In the genomic region with DNA sequence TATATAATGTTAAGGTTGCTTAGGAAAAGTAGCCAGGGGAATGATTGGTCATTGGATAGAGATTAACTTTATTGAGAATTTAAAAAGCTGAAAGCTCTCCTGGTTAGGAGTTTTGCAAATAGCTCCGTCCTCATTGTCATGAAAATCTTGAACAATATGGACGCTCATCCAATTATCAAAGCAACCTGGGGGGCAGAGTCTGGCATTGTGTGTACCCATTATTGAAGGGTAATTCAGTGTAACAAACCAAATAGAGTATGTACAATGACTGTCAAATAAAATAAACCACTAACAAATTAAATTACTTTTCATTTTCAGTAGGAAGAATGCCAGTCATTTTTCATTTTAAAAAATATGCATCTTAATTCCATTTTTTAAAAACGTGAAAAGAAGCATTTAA, we compare ENCODE assay signal across 24 cellular contexts.
DNase-seq lines count a peak whose midpoint lies in the region; ATAC-seq and TF ChIP-seq lines count a peak whose summit lies in the region.
"Had no signal": no experiment of that assay in that cellular context is flagged by ENCODE, and none has a peak within 500 bp of the region (broad histone marks: within the 10 kb centered on the region; RNA-seq: fewer than 3 reads in every experiment).

No MANE protein-coding gene starts in this region.

- no peak for TF ChIP-seq POLR2A in adrenal gland (IDR thresholded peaks at IDR 0.05)

- H4K20me1 ChIP-seq in GM23338 (replicated peaks; ENCODE audit: insufficient read depth) = no peaks in the 10 kb centered on the region
- H4K20me1 ChIP-seq: BLaER1 had no signal

- H3K4me3 ChIP-seq in GM23338 = no peak overlapping the region
- no peak overlapping the region for H3K4me3 ChIP-seq in HAP-1
- no peak overlapping the region for H3K4me3 ChIP-seq in adrenal gland
- H3K4me3 ChIP-seq in WERI-Rb-1 (ENCODE audit: low read depth, low read length) = no peak overlapping the region
- H3K4me3 ChIP-seq: BLaER1, GM12878 had no signal

- no peak overlapping the region for H2AFZ ChIP-seq in GM23338

- H3K27me3 ChIP-seq in GM23338 (ENCODE audit: insufficient read depth) = no peaks in the 10 kb centered on the region
- no peaks in the 10 kb centered on the region for H3K27me3 ChIP-seq in HAP-1 (ENCODE audit: low read depth)
- no peaks in the 10 kb centered on the region for H3K27me3 ChIP-seq in adrenal gland
- H3K27me3 ChIP-seq in WERI-Rb-1 (ENCODE audit: insufficient read depth, low read depth, severe bottlenecking) = no peaks in the 10 kb centered on the region
- H3K27me3 ChIP-seq: BE2C, BLaER1 had no signal

- no peak overlapping the region for H3K27ac Mint-ChIP-seq in GM23338
- H3K27ac Mint-ChIP-seq in brain = peak overlapping the region in 4 of 5 experiments; percentile 6 to 95 (median 65)
- H3K27ac Mint-ChIP-seq: CD14-positive monocyte; CD4-positive, alpha-beta memory T cell; CD4-positive, CD25-positive, alpha-beta regulatory T cell; CD8-positive, alpha-beta memory T cell had no signal

- peaks cover 12% of the 10 kb centered on the region for H3K4me1 ChIP-seq in GM23338 (ENCODE audit: insufficient read depth)
- H3K4me1 ChIP-seq in HAP-1 = peaks cover 30% of the 10 kb centered on the region
- no peaks in the 10 kb centered on the region for H3K4me1 ChIP-seq in adrenal gland (replicated peaks in 1 of 2)
- H3K4me1 ChIP-seq: BLaER1 had no signal

- in situ Hi-C loops in HAP-1 (cut with MboI; ENCODE audit: low sequenced_read_pairs) = no loop called here

- H3K9me3 Mint-ChIP-seq in GM23338 (no peaks in the 10 kb centered on the region), brain (peaks cover 3 to 14% (median 8%) of the 10 kb centered on the region in 5 experiments)
- H3K9me3 Mint-ChIP-seq: CD14-positive monocyte; CD4-positive, alpha-beta memory T cell; CD8-positive, alpha-beta memory T cell had no signal

- H3F3A ChIP-seq in GM23338 (replicated peaks; ENCODE audit: low read depth) = no peaks in the 10 kb centered on the region

- no peak overlapping the region for H3K4me3 Mint-ChIP-seq in GM23338
- H3K4me3 Mint-ChIP-seq in brain = no peak overlapping the region
- H3K4me3 Mint-ChIP-seq: CD14-positive monocyte; CD4-positive, alpha-beta memory T cell; CD4-positive, CD25-positive, alpha-beta regulatory T cell; CD8-positive, alpha-beta memory T cell had no signal

- H3K4me1 Mint-ChIP-seq in GM23338 (peaks cover 18% of the 10 kb centered on the region), brain (peaks cover 22% of the 10 kb centered on the region)
- H3K4me1 Mint-ChIP-seq: CD14-positive monocyte; CD4-positive, alpha-beta memory T cell had no signal

- WGBS in adrenal gland, 4 donors = 65 to 67% (median 65%) methylated on average over 3 of the region's 3 CpGs

- H3K9me3 ChIP-seq in HAP-1 (no peaks in the 10 kb centered on the region), adrenal gland (replicated peaks in 1 of 3) (no peaks in the 10 kb centered on the region), WERI-Rb-1 (ENCODE audit: severe bottlenecking) (no peaks in the 10 kb centered on the region)
- H3K9me3 ChIP-seq: BE2C, BLaER1 had no signal

- H3K27ac ChIP-seq in GM23338 (ENCODE audit: low read depth) (no peak overlapping the region), adrenal gland (no peak overlapping the region), WERI-Rb-1 (no peak overlapping the region)
- H3K27ac ChIP-seq: BLaER1 had no signal

- TF ChIP-seq CTCF in GM23338 (conservative IDR thresholded peaks at IDR 0.05; ENCODE audit: low read depth in 2 of 2) (no peak), brain (conservative IDR thresholded peaks at IDR 0.05) (no peak), adrenal gland (IDR thresholded peaks at IDR 0.05) (no peak), WERI-Rb-1 (IDR thresholded peaks at IDR 0.05; ENCODE audit: low read depth, low read length) (no peak)

- H3K79me2 ChIP-seq in GM23338 (replicated peaks; ENCODE audit: insufficient read depth) = no peaks in the 10 kb centered on the region

- intact Hi-C loops in adrenal gland (cut with DNase I) = loop anchor here (5.0 to 10.0 kb wide), 2 partner anchors 305 to 307 kb away; no protein-coding TSS in a partner anchor

- ATAC-seq in GM23338 (no peak), GM18502 (IDR thresholded peaks at IDR 0.05; ENCODE audit: poor library complexity, unreplicated experiment) (no peak)
- ATAC-seq: GM12878 had no signal

- H3K9me2 ChIP-seq in GM23338 (ENCODE audit: insufficient read depth) = no peaks in the 10 kb centered on the region

- peak overlapping the region; percentile 34 for H3K4me2 ChIP-seq in GM23338
- H3K4me2 ChIP-seq: BLaER1 had no signal

- DNase-seq in GM23338 (ENCODE audit: low spot score) (no peak), HAP-1 (ENCODE audit: low spot score in 2 of 2) (peak; percentile 50 to 67), adrenal gland (no peak), WERI-Rb-1 (no peak)
- DNase-seq: 8988T; ACHN; BE2C; C1 segment of cervical spinal cord; CD4-positive, alpha-beta memory T cell; CD4-positive, CD25-positive, alpha-beta regulatory T cell; CD8-positive, alpha-beta memory T cell; COR-L47; DMS 273 treated with DMSO at 0.1 percent for 48 hours; DMS153; DMS53; DMS79; DND-41; EL; GDM1 had no signal

- H3K36me3 ChIP-seq in GM23338 (ENCODE audit: insufficient read depth) (no peaks in the 10 kb centered on the region), HAP-1 (replicated peaks) (no peaks in the 10 kb centered on the region), adrenal gland (replicated peaks in 1 of 2) (no peaks in the 10 kb centered on the region), WERI-Rb-1 (no peaks in the 10 kb centered on the region)
- H3K36me3 ChIP-seq: BE2C, BLaER1 had no signal

- H3K27me3 Mint-ChIP-seq in GM23338 (ENCODE audit: insufficient read depth, low read depth, poor library complexity) (peaks cover 4% of the 10 kb centered on the region), brain (no peaks in the 10 kb centered on the region)
- H3K27me3 Mint-ChIP-seq: CD4-positive, CD25-positive, alpha-beta regulatory T cell; CD8-positive, alpha-beta memory T cell had no signal

- peaks cover 5% of the 10 kb centered on the region for H3K36me3 Mint-ChIP-seq in GM23338 (ENCODE audit: low read depth)
- peaks cover 14% of the 10 kb centered on the region for H3K36me3 Mint-ChIP-seq in brain
- H3K36me3 Mint-ChIP-seq: CD14-positive monocyte; CD4-positive, alpha-beta memory T cell; CD4-positive, CD25-positive, alpha-beta regulatory T cell had no signal

TF ChIP-seq in GM23338, 12 proteins besides CTCF, POLR2A, EP300 and RAD21 (continues in another document):
- TF ChIP-seq, protein P1, sequence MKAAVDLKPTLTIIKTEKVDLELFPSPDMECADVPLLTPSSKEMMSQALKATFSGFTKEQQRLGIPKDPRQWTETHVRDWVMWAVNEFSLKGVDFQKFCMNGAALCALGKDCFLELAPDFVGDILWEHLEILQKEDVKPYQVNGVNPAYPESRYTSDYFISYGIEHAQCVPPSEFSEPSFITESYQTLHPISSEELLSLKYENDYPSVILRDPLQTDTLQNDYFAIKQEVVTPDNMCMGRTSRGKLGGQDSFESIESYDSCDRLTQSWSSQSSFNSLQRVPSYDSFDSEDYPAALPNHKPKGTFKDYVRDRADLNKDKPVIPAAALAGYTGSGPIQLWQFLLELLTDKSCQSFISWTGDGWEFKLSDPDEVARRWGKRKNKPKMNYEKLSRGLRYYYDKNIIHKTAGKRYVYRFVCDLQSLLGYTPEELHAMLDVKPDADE (IDR thresholded peaks at IDR 0.05) = no peak
- TF ChIP-seq POLR2AphosphoS5 (IDR thresholded peaks at IDR 0.05; ENCODE audit: low read depth) = no peak
- TF ChIP-seq NANOG (IDR thresholded peaks at IDR 0.05; ENCODE audit: borderline replicate concordance) = no peak
- TF ChIP-seq JUNB (IDR thresholded peaks at IDR 0.05; ENCODE audit: unreplicated experiment) = no peak
- TF ChIP-seq CREB1 (CRISPR knock-in tag; IDR thresholded peaks at IDR 0.05; ENCODE audit: low read depth) = no peak
- TF ChIP-seq EZH2 (IDR thresholded peaks at IDR 0.05; ENCODE audit: low read depth, unreplicated experiment) = no peak
- TF ChIP-seq EZH2phosphoT487 (IDR thresholded peaks at IDR 0.05; ENCODE audit: unreplicated experiment) = no peak
- TF ChIP-seq REST (IDR thresholded peaks at IDR 0.05; ENCODE audit: unreplicated experiment) = no peak
- TF ChIP-seq ZNF114 (CRISPR knock-in tag; IDR thresholded peaks at IDR 0.05) = no peak
- TF ChIP-seq STAT1 (IDR thresholded peaks at IDR 0.05; ENCODE audit: unreplicated experiment) = no peak
- no peak for TF ChIP-seq ZNF331 (CRISPR knock-in tag; IDR thresholded peaks at IDR 0.05; ENCODE audit: low read depth)

Comparison
In these comparisons a context has a peak if more than half of its experiments do, and no peak if none do; other contexts are left out.
1. DNase-seq: peak in HAP-1 (2 of 2); none in GM23338 (single experiment), adrenal gland (0 of 7) and WERI-Rb-1 (single experiment).